8 cellular contexts compared by ENCODE assay signal in genomic region chr20:8535403-8536003, GRCh38.
A peak's percentile ranks its signal among the peaks of the same experiment; 100 is the strongest.
DNase-seq lines count a peak whose midpoint lies in the region; ATAC-seq, FAIRE-seq and TF ChIP-seq lines count a peak whose summit lies in the region.

No MANE protein-coding gene starts in this region.

- no peaks in the 10 kb centered on the region for H3K9me3 ChIP-seq in A549
- H3K9me3 ChIP-seq in aorta (ENCODE audit: control insufficient read depth, low read length): no peaks in the 10 kb centered on the region

- no peak overlapping the region for H3K27ac Mint-ChIP-seq in endothelial cell (ENCODE audit: unreplicated experiment)
- H3K27ac Mint-ChIP-seq in effector memory CD8-positive, alpha-beta T cell: no peak overlapping the region

- WGBS in A549 (ENCODE audit: missing lambda C conversion rate): 58% methylated on average over 3 of the region's 3 CpGs
- WGBS in aorta, 2 donors: 89 to 91% methylated on average over 3 of the region's 3 CpGs

- TF ChIP-seq RAD21 in A549 (conservative IDR thresholded peaks at IDR 0.05 in 1 of 2, IDR thresholded peaks at IDR 0.05 in 1 of 2): 0 out of 5 replicates have a peak, but pooled peaks of 1 of the 2 experiments have one; percentile 37

- TF ChIP-seq POLR2A in A549 (IDR thresholded peaks at IDR 0.05; ENCODE audit: low read length): no peak

- H3K36me3 Mint-ChIP-seq in endothelial cell (ENCODE audit: low read depth, unreplicated experiment): no peaks in the 10 kb centered on the region
- H3K36me3 Mint-ChIP-seq in effector memory CD8-positive, alpha-beta T cell (ENCODE audit: insufficient read depth): no peaks in the 10 kb centered on the region

- no peak overlapping the region for H3K4me3 ChIP-seq in A549
- H3K4me3 ChIP-seq in aorta (ENCODE audit: low read length in 2 of 2): no peak overlapping the region

- POLR2A ChIA-PET in A549 (lab: Yijun Ruan, JAX): no interaction called here

- no peaks in the 10 kb centered on the region for H3K36me3 ChIP-seq in aorta (ENCODE audit: control insufficient read depth in 1 of 2, insufficient read depth in 2 of 2, low read length in 1 of 2)

- DNase-seq in A549 (ENCODE audit: low read depth in 1 of 2, low spot score in 1 of 2): peak in 1 of 2 experiments; percentile 33
- peak; percentile 51 for DNase-seq in GM03348 (ENCODE audit: low spot score)
- DNase-seq in NCI-H345 (lab: John Stamatoyannopoulos, UW): peak; percentile 14
- DNase-seq in endothelial cell (ENCODE audit: low spot score): peak; percentile 30
- no peak for DNase-seq in aorta
- no peak for DNase-seq in effector memory CD8-positive, alpha-beta T cell
- DNase-seq in cerebellar cortex (ENCODE audit: low spot score): no peak
- no peak for DNase-seq in middle frontal gyrus (ENCODE audit: extremely low spot score, low spot score)

- H3K9me3 Mint-ChIP-seq in endothelial cell (ENCODE audit: unreplicated experiment): no peaks in the 10 kb centered on the region
- no peaks in the 10 kb centered on the region for H3K9me3 Mint-ChIP-seq in effector memory CD8-positive, alpha-beta T cell

- TF ChIP-seq EP300 in A549 (IDR thresholded peaks at IDR 0.05): no peak

- H3K4me1 ChIP-seq in A549 (no peaks in the 10 kb centered on the region), aorta (ENCODE audit: control insufficient read depth in 1 of 2, insufficient read depth in 2 of 2, low read length in 2 of 2) (no peaks in the 10 kb centered on the region)

- TF ChIP-seq CTCF in A549 (IDR thresholded peaks at IDR 0.05) (peak; percentile 45), endothelial cell (IDR thresholded peaks at IDR 0.05; ENCODE audit: unreplicated experiment) (peak; percentile 80)

- H3K4me2 ChIP-seq in A549: no peak overlapping the region

- no peaks in the 10 kb centered on the region for H3K27me3 ChIP-seq in aorta (ENCODE audit: control insufficient read depth in 1 of 2, insufficient read depth in 2 of 2, low read length in 1 of 2)

- peak in 1 of 2 experiments; percentile 64; a peak in 2 of 6 replicates for ATAC-seq in A549
- no peak for ATAC-seq in aorta (ENCODE audit: low FRiP score)
- no peak for ATAC-seq in effector memory CD8-positive, alpha-beta T cell (replicated peaks)

- no peaks in the 10 kb centered on the region for H3K27me3 Mint-ChIP-seq in endothelial cell (ENCODE audit: unreplicated experiment)
- H3K27me3 Mint-ChIP-seq in effector memory CD8-positive, alpha-beta T cell: no peaks in the 10 kb centered on the region

- FAIRE-seq in A549 (lab: Jason Lieb, UNC): no peak

- intact Hi-C loops in aorta (cut with DNase I): no loop called here

- H3K27ac ChIP-seq in A549 (no peak overlapping the region), aorta (ENCODE audit: low read depth in 1 of 2, low read length in 2 of 2) (no peak overlapping the region)

- CTCF ChIA-PET in A549 (lab: Yijun Ruan, JAX): interaction anchor here (0.8 to 1.0 kb wide), 3 partner anchors 21 to 187 kb away, joined by 3 read pairs; no protein-coding TSS in a partner anchor

- peaks cover 3% of the 10 kb centered on the region for H3K4me1 Mint-ChIP-seq in endothelial cell (ENCODE audit: unreplicated experiment)
- peaks cover 0 to 7% of the 10 kb centered on the region in 2 donors for H3K4me1 Mint-ChIP-seq in effector memory CD8-positive, alpha-beta T cell (ENCODE audit: low read depth in 2 of 2)

- no peak overlapping the region for H3K4me3 Mint-ChIP-seq in endothelial cell (ENCODE audit: unreplicated experiment)
- no peak overlapping the region for H3K4me3 Mint-ChIP-seq in effector memory CD8-positive, alpha-beta T cell

TF ChIP-seq in A549, 52 proteins besides CTCF, POLR2A, EP300 and RAD21:
- TF ChIP-seq NFE2L2 (conservative IDR thresholded peaks at IDR 0.05; ENCODE audit: low read length) (no peak), SMC3 (IDR thresholded peaks at IDR 0.05) (peak; percentile 35; the same call in 2 of the 3 replicates)

Comparison
In these comparisons a context has a peak if more than half of its experiments do, and no peak if none do; other contexts are left out.
1. DNase-seq: peak in GM03348 (single experiment), NCI-H345 (single experiment) and endothelial cell (single experiment); none in aorta (0 of 2), effector memory CD8-positive, alpha-beta T cell (0 of 3), cerebellar cortex (single experiment) and middle frontal gyrus (single experiment).